In genomic region chr17:7084058-7084457, GRCh38 we compare ENCODE assay signal across 1 cellular context.
TF ChIP-seq lines count a peak whose summit lies in the region.

No MANE protein-coding gene starts in this region.

TF ChIP-seq in GM23338, 12 proteins besides CTCF, POLR2A, EP300 and RAD21:
- TF ChIP-seq, protein P1, sequence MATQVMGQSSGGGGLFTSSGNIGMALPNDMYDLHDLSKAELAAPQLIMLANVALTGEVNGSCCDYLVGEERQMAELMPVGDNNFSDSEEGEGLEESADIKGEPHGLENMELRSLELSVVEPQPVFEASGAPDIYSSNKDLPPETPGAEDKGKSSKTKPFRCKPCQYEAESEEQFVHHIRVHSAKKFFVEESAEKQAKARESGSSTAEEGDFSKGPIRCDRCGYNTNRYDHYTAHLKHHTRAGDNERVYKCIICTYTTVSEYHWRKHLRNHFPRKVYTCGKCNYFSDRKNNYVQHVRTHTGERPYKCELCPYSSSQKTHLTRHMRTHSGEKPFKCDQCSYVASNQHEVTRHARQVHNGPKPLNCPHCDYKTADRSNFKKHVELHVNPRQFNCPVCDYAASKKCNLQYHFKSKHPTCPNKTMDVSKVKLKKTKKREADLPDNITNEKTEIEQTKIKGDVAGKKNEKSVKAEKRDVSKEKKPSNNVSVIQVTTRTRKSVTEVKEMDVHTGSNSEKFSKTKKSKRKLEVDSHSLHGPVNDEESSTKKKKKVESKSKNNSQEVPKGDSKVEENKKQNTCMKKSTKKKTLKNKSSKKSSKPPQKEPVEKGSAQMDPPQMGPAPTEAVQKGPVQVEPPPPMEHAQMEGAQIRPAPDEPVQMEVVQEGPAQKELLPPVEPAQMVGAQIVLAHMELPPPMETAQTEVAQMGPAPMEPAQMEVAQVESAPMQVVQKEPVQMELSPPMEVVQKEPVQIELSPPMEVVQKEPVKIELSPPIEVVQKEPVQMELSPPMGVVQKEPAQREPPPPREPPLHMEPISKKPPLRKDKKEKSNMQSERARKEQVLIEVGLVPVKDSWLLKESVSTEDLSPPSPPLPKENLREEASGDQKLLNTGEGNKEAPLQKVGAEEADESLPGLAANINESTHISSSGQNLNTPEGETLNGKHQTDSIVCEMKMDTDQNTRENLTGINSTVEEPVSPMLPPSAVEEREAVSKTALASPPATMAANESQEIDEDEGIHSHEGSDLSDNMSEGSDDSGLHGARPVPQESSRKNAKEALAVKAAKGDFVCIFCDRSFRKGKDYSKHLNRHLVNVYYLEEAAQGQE (IDR thresholded peaks at IDR 0.05; ENCODE audit: unreplicated experiment) = no peak
- TF ChIP-seq ZNF114 (CRISPR knock-in tag; IDR thresholded peaks at IDR 0.05) = no peak
- TF ChIP-seq ZNF331 (CRISPR knock-in tag; IDR thresholded peaks at IDR 0.05; ENCODE audit: low read depth) = no peak
- TF ChIP-seq, protein P2, sequence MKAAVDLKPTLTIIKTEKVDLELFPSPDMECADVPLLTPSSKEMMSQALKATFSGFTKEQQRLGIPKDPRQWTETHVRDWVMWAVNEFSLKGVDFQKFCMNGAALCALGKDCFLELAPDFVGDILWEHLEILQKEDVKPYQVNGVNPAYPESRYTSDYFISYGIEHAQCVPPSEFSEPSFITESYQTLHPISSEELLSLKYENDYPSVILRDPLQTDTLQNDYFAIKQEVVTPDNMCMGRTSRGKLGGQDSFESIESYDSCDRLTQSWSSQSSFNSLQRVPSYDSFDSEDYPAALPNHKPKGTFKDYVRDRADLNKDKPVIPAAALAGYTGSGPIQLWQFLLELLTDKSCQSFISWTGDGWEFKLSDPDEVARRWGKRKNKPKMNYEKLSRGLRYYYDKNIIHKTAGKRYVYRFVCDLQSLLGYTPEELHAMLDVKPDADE (IDR thresholded peaks at IDR 0.05) = no peak
- TF ChIP-seq EZH2 (IDR thresholded peaks at IDR 0.05; ENCODE audit: low read depth, unreplicated experiment) = no peak
- TF ChIP-seq NANOG (IDR thresholded peaks at IDR 0.05; ENCODE audit: borderline replicate concordance) = no peak
- TF ChIP-seq STAT1 (IDR thresholded peaks at IDR 0.05; ENCODE audit: unreplicated experiment) = no peak
- TF ChIP-seq CREB1 (CRISPR knock-in tag; IDR thresholded peaks at IDR 0.05; ENCODE audit: low read depth) = no peak
- TF ChIP-seq POLR2AphosphoS5 (IDR thresholded peaks at IDR 0.05; ENCODE audit: low read depth) = no peak
- TF ChIP-seq EZH2phosphoT487 (IDR thresholded peaks at IDR 0.05; ENCODE audit: unreplicated experiment) = no peak
- no peak for TF ChIP-seq ZNF462 (CRISPR knock-in tag; IDR thresholded peaks at IDR 0.05)
- no peak for TF ChIP-seq JUNB (IDR thresholded peaks at IDR 0.05; ENCODE audit: unreplicated experiment)
TF ChIP-seq in GM23338: peak in this region for 0.
